In genomic region chr6:25242567-25242966, GRCh38 we compare ENCODE assay signal across 24 cellular contexts.
"Had no signal": no experiment of that assay in that cellular context is flagged by ENCODE, and none has a peak within 500 bp of the region (broad histone marks: within the 10 kb centered on the region; RNA-seq: fewer than 3 reads in every experiment).

No MANE protein-coding gene starts in this region.

- ATAC-seq: activated CD4-positive, alpha-beta T cell treated with anti-CD3 and anti-CD28 coated beads for 36 hours; activated CD4-positive, CD25-positive, alpha-beta regulatory T cell treated with anti-CD3 and anti-CD28 coated beads, Interleukin-2, amount 50 U/mL, for 24 hours; activated CD8-positive, alpha-beta T cell treated with anti-CD3 and anti-CD28 coated beads, Interleukin-2, amount 10 ng/mL, durations not matched to agents 7 days and 5 days; Right ventricle myocardium inferior had no signal

- DNase-seq: activated CD4-positive, alpha-beta T cell treated with anti-CD3 and anti-CD28 coated beads for 36 hours; activated CD4-positive, alpha-beta T cell treated with anti-CD3 and anti-CD28 coated beads, Interleukin-2, amount 10 ng/mL, durations not matched to agents 7 days and 5 days; activated CD4-positive, alpha-beta T cell treated with anti-CD3 and anti-CD28 coated beads, Interleukin-2, amount 50 U/mL, for 48 hours; activated CD8-positive, alpha-beta T cell treated with anti-CD3 and anti-CD28 coated beads, Interleukin-2, amount 10 ng/mL, durations not matched to agents 7 days and 5 days; activated gamma-delta T cell; activated naive CD4-positive, alpha-beta T cell treated with Interleukin-2 at 50 U/mL for 16 hours; activated naive CD8-positive, alpha-beta T cell treated with anti-CD3 and anti-CD28 coated beads, Interleukin-2, amount 10 ng/mL, durations not matched to agents 7 days and 5 days; activated T-cell treated with anti-CD3 and anti-CD28 coated beads, Interleukin-2, amount 50 U/mL, for 24 hours; amygdala; colonic mucosa; NCI-H1092 treated with DMSO at 0.1 percent for 48 hours; NCI-H1417; NCI-H1694; NCI-H2029; NCI-H510A; NCI-H526; PC-9; SJCRH30 had no signal

- H3K36me3 Mint-ChIP-seq: activated naive CD4-positive, alpha-beta T cell treated with anti-CD3 and anti-CD28 coated beads, Interleukin-2, amount 50 U/mL, for 24 hours; activated naive CD8-positive, alpha-beta T cell treated with anti-CD3 and anti-CD28 coated beads, Interleukin-2, amount 10 ng/mL, durations not matched to agents 7 days and 5 days had no signal

- H3K4me1 Mint-ChIP-seq: activated CD4-positive, alpha-beta T cell treated with anti-CD3 and anti-CD28 coated beads, Interleukin-2, amount 10 ng/mL, durations not matched to agents 7 days and 5 days; activated naive CD4-positive, alpha-beta T cell treated with anti-CD3 and anti-CD28 coated beads, Interleukin-2, amount 50 U/mL, for 24 hours; activated naive CD8-positive, alpha-beta T cell treated with anti-CD3 and anti-CD28 coated beads, Interleukin-2, amount 10 ng/mL, durations not matched to agents 7 days and 5 days; central memory CD8-positive, alpha-beta T cell had no signal

- H3K9me3 Mint-ChIP-seq: activated CD4-positive, alpha-beta T cell treated with anti-CD3 and anti-CD28 coated beads, Interleukin-2, amount 10 ng/mL, durations not matched to agents 7 days and 5 days; activated naive CD4-positive, alpha-beta T cell treated with anti-CD3 and anti-CD28 coated beads, Interleukin-2, amount 50 U/mL, for 24 hours; activated naive CD8-positive, alpha-beta T cell treated with anti-CD3 and anti-CD28 coated beads, Interleukin-2, amount 10 ng/mL, durations not matched to agents 7 days and 5 days; activated T-cell treated with anti-CD3 and anti-CD28 coated beads, Interleukin-2, amount 50 U/mL, for 24 hours; activated T-helper 2 cell treated with anti-CD3 and anti-CD28 coated beads, Interferon-gamma antibody, Interleukin-2, Interleukin-4, amounts not matched to agents 10 μg/mL and 5 μg/mL and 100 μg/mL, durations not matched to agents 14 hours and 24 hours and 36 hours; central memory CD8-positive, alpha-beta T cell; T-helper 2 cell treated with Interferon-gamma antibody and Interleukin-4, amounts not matched to agents 5 μg/mL and 100 μg/mL, for 36 hours had no signal

- H3K27ac Mint-ChIP-seq: activated CD4-positive, alpha-beta T cell treated with anti-CD3 and anti-CD28 coated beads for 36 hours; activated CD4-positive, alpha-beta T cell treated with anti-CD3 and anti-CD28 coated beads, Interleukin-2, amount 10 ng/mL, durations not matched to agents 7 days and 5 days; activated CD8-positive, alpha-beta T cell treated with anti-CD3 and anti-CD28 coated beads, Interleukin-2, amount 10 ng/mL, durations not matched to agents 7 days and 5 days; activated naive CD4-positive, alpha-beta T cell treated with anti-CD3 and anti-CD28 coated beads, Interleukin-2, amount 50 U/mL, for 24 hours; activated naive CD8-positive, alpha-beta T cell treated with anti-CD3 and anti-CD28 coated beads, Interleukin-2, amount 10 ng/mL, durations not matched to agents 7 days and 5 days; activated T-cell treated with anti-CD3 and anti-CD28 coated beads, Interleukin-2, amount 50 U/mL, for 24 hours; activated T-helper 2 cell treated with anti-CD3 and anti-CD28 coated beads, Interferon-gamma antibody, Interleukin-2, Interleukin-4, amounts not matched to agents 10 μg/mL and 5 μg/mL and 100 μg/mL, durations not matched to agents 14 hours and 24 hours and 36 hours; T-helper 2 cell treated with Interferon-gamma antibody and Interleukin-4, amounts not matched to agents 5 μg/mL and 100 μg/mL, for 36 hours had no signal

- H3K27me3 Mint-ChIP-seq: activated CD4-positive, alpha-beta T cell treated with anti-CD3 and anti-CD28 coated beads, Interleukin-2, amount 10 ng/mL, durations not matched to agents 7 days and 5 days; activated T-cell treated with anti-CD3 and anti-CD28 coated beads, Interleukin-2, amount 50 U/mL, for 24 hours had no signal

- H3K4me3 Mint-ChIP-seq: activated CD4-positive, alpha-beta T cell treated with anti-CD3 and anti-CD28 coated beads for 36 hours; activated CD4-positive, alpha-beta T cell treated with anti-CD3 and anti-CD28 coated beads, Interleukin-2, amount 10 ng/mL, durations not matched to agents 7 days and 5 days; activated CD8-positive, alpha-beta T cell treated with anti-CD3 and anti-CD28 coated beads, Interleukin-2, amount 10 ng/mL, durations not matched to agents 7 days and 5 days; activated naive CD4-positive, alpha-beta T cell treated with anti-CD3 and anti-CD28 coated beads, Interleukin-2, amount 50 U/mL, for 24 hours; activated naive CD8-positive, alpha-beta T cell treated with anti-CD3 and anti-CD28 coated beads, Interleukin-2, amount 10 ng/mL, durations not matched to agents 7 days and 5 days; activated T-cell treated with anti-CD3 and anti-CD28 coated beads, Interleukin-2, amount 50 U/mL, for 24 hours; central memory CD8-positive, alpha-beta T cell; T-helper 2 cell treated with Interferon-gamma antibody and Interleukin-4, amounts not matched to agents 5 μg/mL and 100 μg/mL, for 36 hours had no signal
